In the genomic region with DNA sequence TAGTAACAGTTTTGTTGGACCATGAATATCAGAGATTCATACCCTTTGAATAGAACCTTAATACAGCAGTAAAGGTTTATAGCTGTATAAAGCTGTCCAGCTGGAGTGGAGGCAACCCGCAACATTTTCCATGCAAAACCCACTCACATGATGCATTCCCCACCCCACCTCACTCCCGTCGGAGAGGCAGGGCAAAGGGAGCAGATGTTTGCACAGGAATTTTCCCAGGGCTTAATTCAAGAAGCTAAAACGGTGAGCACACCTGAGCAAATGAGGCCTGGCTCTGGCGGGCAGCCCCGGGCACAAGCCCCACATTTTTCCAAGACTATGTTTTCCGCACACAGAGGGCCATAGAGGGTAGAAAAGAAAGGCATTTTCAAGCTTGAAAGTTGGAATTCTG, we compare ENCODE assay signal across 19 cellular contexts.
DNase-seq lines count a peak whose midpoint lies in the region; ATAC-seq and TF ChIP-seq lines count a peak whose summit lies in the region.
"Had no signal": no experiment of that assay in that cellular context is flagged by ENCODE, and none has a peak within 500 bp of the region (broad histone marks: within the 10 kb centered on the region; RNA-seq: fewer than 3 reads in every experiment).

No MANE protein-coding gene starts in this region.

- H3K36me3 ChIP-seq in SJCRH30 (no peaks in the 10 kb centered on the region), mesenchymal stem cell (ENCODE audit: control insufficient read depth in 1 of 2, insufficient read depth in 2 of 2, low read depth in 1 of 2, low read length in 2 of 2) (no peaks in the 10 kb centered on the region), mesendoderm (ENCODE audit: control insufficient read depth, insufficient read depth, low read length) (no peaks in the 10 kb centered on the region)
- H3K36me3 ChIP-seq: BE2C had no signal

- H3K4me1 Mint-ChIP-seq in mesothelial cell of epicardium: peaks cover 69% of the 10 kb centered on the region
- H3K4me1 Mint-ChIP-seq in activated CD8-positive, alpha-beta T cell treated with anti-CD3 and anti-CD28 coated beads for 36 hours (ENCODE audit: low read depth): peaks cover 10% of the 10 kb centered on the region

- no peak overlapping the region for H2BK5ac ChIP-seq in mesenchymal stem cell (ENCODE audit: low read depth, low read length, poor library complexity, severe bottlenecking)
- no peak overlapping the region for H2BK5ac ChIP-seq in mesendoderm (ENCODE audit: low read length)

- DNase-seq in HEK293T (ENCODE audit: extremely low spot score) (no peak), SJCRH30 (peak; percentile 18 to 29), mesothelial cell of epicardium (ENCODE audit: low spot score in 2 of 2, unreplicated experiment in 2 of 2) (no peak), sciatic nerve (ENCODE audit: low spot score) (no peak), mesenchymal stem cell (no peak), mesendoderm (no peak)
- no peak for DNase-seq in activated CD8-positive, alpha-beta T cell treated with anti-CD3 and anti-CD28 coated beads for 36 hours
- DNase-seq: BE2C, COR-L47, DMS79, Karpas-422, MV-4-11, NCI-H1105 treated with DMSO at 0.1 percent for 48 hours, NCI-H1694, NCI-H345, NCI-H524 treated with DMSO at 0.1 percent for 48 hours, PC-3, SHP77 had no signal

- H3K56ac ChIP-seq in mesendoderm (ENCODE audit: low read length): no peak overlapping the region

- no peak overlapping the region for H3K14ac ChIP-seq in mesenchymal stem cell (ENCODE audit: low read length in 2 of 2)

- no peak for TF ChIP-seq CTCF in mesothelial cell of epicardium (IDR thresholded peaks at IDR 0.05; ENCODE audit: unreplicated experiment)
- TF ChIP-seq CTCF in activated CD8-positive, alpha-beta T cell treated with anti-CD3 and anti-CD28 coated beads for 36 hours (IDR thresholded peaks at IDR 0.05): no peak

- H3K9ac ChIP-seq in mesenchymal stem cell (ENCODE audit: low read length) (no peak overlapping the region), mesendoderm (ENCODE audit: low read length) (no peak overlapping the region)

- H3K4ac ChIP-seq in mesenchymal stem cell (ENCODE audit: low read depth in 1 of 2, low read length in 2 of 2) (no peak overlapping the region), mesendoderm (ENCODE audit: low read depth, low read length) (no peak overlapping the region)

- no peaks in the 10 kb centered on the region for H3K27me3 Mint-ChIP-seq in mesothelial cell of epicardium (ENCODE audit: low read depth)
- no peaks in the 10 kb centered on the region for H3K27me3 Mint-ChIP-seq in activated CD8-positive, alpha-beta T cell treated with anti-CD3 and anti-CD28 coated beads for 36 hours

- no peaks in the 10 kb centered on the region for H3K36me3 Mint-ChIP-seq in mesothelial cell of epicardium
- no peaks in the 10 kb centered on the region for H3K36me3 Mint-ChIP-seq in activated CD8-positive, alpha-beta T cell treated with anti-CD3 and anti-CD28 coated beads for 36 hours (ENCODE audit: low read depth)

- no peak overlapping the region for H3K18ac ChIP-seq in mesenchymal stem cell (ENCODE audit: low read depth in 1 of 2, low read length in 2 of 2)
- no peak overlapping the region for H3K18ac ChIP-seq in mesendoderm (ENCODE audit: low read length)

- H2BK15ac ChIP-seq in mesenchymal stem cell (ENCODE audit: low read depth, poor library complexity, severe bottlenecking): no peak overlapping the region
- H2BK15ac ChIP-seq in mesendoderm (replicated peaks; ENCODE audit: low read depth): no peak overlapping the region

- H3K9me3 Mint-ChIP-seq in mesothelial cell of epicardium: no peaks in the 10 kb centered on the region
- H3K9me3 Mint-ChIP-seq in activated CD8-positive, alpha-beta T cell treated with anti-CD3 and anti-CD28 coated beads for 36 hours: no peaks in the 10 kb centered on the region

- H3K9me3 ChIP-seq in SJCRH30 (replicated peaks) (no peaks in the 10 kb centered on the region), mesenchymal stem cell (ENCODE audit: control insufficient read depth, low read length) (no peaks in the 10 kb centered on the region)
- H3K9me3 ChIP-seq: BE2C had no signal

- H2BK120ac ChIP-seq in mesenchymal stem cell (ENCODE audit: low read depth, low read length): no peak overlapping the region
- H2BK120ac ChIP-seq in mesendoderm (ENCODE audit: low read depth, low read length): no peak overlapping the region

- H2AFZ ChIP-seq in mesenchymal stem cell (ENCODE audit: low read depth, low read length): no peak overlapping the region

- no peak overlapping the region for H4K91ac ChIP-seq in mesenchymal stem cell (ENCODE audit: low read length)

- H3K23ac ChIP-seq in mesenchymal stem cell (ENCODE audit: low read length in 2 of 2) (peak overlapping the region in 1 of 2 experiments; percentile 37), mesendoderm (ENCODE audit: low read length) (no peak overlapping the region)

- H3K4me2 ChIP-seq in mesenchymal stem cell (ENCODE audit: low read length, poor library complexity, severe bottlenecking): no peak overlapping the region
- H3K4me2 ChIP-seq in mesendoderm (ENCODE audit: low read length): no peak overlapping the region

- H2BK12ac ChIP-seq in mesenchymal stem cell (ENCODE audit: low read length in 2 of 2): no peak overlapping the region

- H3K4me3 Mint-ChIP-seq in mesothelial cell of epicardium: no peak overlapping the region
- H3K4me3 Mint-ChIP-seq in activated CD8-positive, alpha-beta T cell treated with anti-CD3 and anti-CD28 coated beads for 36 hours: no peak overlapping the region

- intact Hi-C loops in sciatic nerve (cut with DNase I): no loop called here
- intact Hi-C loops in activated CD8-positive, alpha-beta T cell treated with anti-CD3 and anti-CD28 coated beads for 36 hours (cut with micrococcal nuclease): no loop called here

- H4K8ac ChIP-seq in mesenchymal stem cell (ENCODE audit: low read length) (no peak overlapping the region), mesendoderm (ENCODE audit: low read depth, low read length) (no peak overlapping the region)

- no peak overlapping the region for H4K5ac ChIP-seq in mesendoderm (ENCODE audit: low read length)

- no peaks in the 10 kb centered on the region for H3K79me2 ChIP-seq in mesendoderm (ENCODE audit: control insufficient read depth, insufficient read depth, low read length)

- CTCF ChIA-PET in HEK293T (lab: Yijun Ruan, JAX): interaction anchor here (0.9 to 1.0 kb wide), 2 partner anchors 14 to 303 kb away, joined by 3 to 4 read pairs; no protein-coding TSS in a partner anchor
- CTCF ChIA-PET in activated CD8-positive, alpha-beta T cell treated with anti-CD3 and anti-CD28 coated beads for 36 hours (lab: Charles Lee): interaction anchor here (1.6 to 3.0 kb wide), 3 partner anchors 8 to 553 kb away, joined by 3 to 7 read pairs (median 7); no protein-coding TSS in a partner anchor

- peaks cover 16% of the 10 kb centered on the region for H3K4me1 ChIP-seq in SJCRH30
- H3K4me1 ChIP-seq in mesenchymal stem cell (ENCODE audit: control insufficient read depth, insufficient read depth, low read depth, low read length): peaks cover 3% of the 10 kb centered on the region
- H3K4me1 ChIP-seq in mesendoderm (ENCODE audit: control insufficient read depth, low read depth, low read length): no peaks in the 10 kb centered on the region

- ATAC-seq in sciatic nerve (peak; percentile 67), GM21737 (IDR thresholded peaks at IDR 0.05; ENCODE audit: unreplicated experiment) (no peak)
- ATAC-seq in activated CD8-positive, alpha-beta T cell treated with anti-CD3 and anti-CD28 coated beads for 36 hours: no peak
- ATAC-seq: PC-3 had no signal

- H3K27ac ChIP-seq in SJCRH30: peak overlapping the region; percentile 94
- H3K27ac ChIP-seq in mesenchymal stem cell (ENCODE audit: low read length, poor library complexity, severe bottlenecking): no peak overlapping the region
- no peak overlapping the region for H3K27ac ChIP-seq in mesendoderm (ENCODE audit: low read depth, low read length)

- H3K4me3 ChIP-seq in SJCRH30 (no peak overlapping the region), mesenchymal stem cell (ENCODE audit: insufficient read depth in 1 of 2, low read depth in 1 of 2, low read length in 2 of 2) (no peak overlapping the region), mesendoderm (ENCODE audit: low read length) (no peak overlapping the region)

- H3K79me1 ChIP-seq in mesenchymal stem cell (replicated peaks; ENCODE audit: low read length, poor library complexity, severe bottlenecking) (peaks cover 2% of the 10 kb centered on the region), mesendoderm (ENCODE audit: low read length) (no peaks in the 10 kb centered on the region)

- POLR2A ChIA-PET in HEK293T (lab: Yijun Ruan, JAX): interaction anchor here (1.2 to 6.4 kb wide), 4 partner anchors 9 to 195 kb away, joined by 3 to 30 read pairs (median 4); no protein-coding TSS in a partner anchor
- POLR2A ChIA-PET in activated CD8-positive, alpha-beta T cell treated with anti-CD3 and anti-CD28 coated beads for 36 hours (lab: Charles Lee): no interaction called here

- H3K27me3 ChIP-seq in SJCRH30 (no peaks in the 10 kb centered on the region), mesenchymal stem cell (ENCODE audit: control insufficient read depth in 1 of 2, insufficient read depth in 1 of 2, low read length in 2 of 2) (no peaks in the 10 kb centered on the region), mesendoderm (ENCODE audit: insufficient read depth, low read length, poor library complexity) (no peaks in the 10 kb centered on the region)
- H3K27me3 ChIP-seq: BE2C had no signal

- H2AK5ac ChIP-seq in mesenchymal stem cell (ENCODE audit: low read length, severe bottlenecking): no peak overlapping the region
- no peak overlapping the region for H2AK5ac ChIP-seq in mesendoderm (ENCODE audit: low read length)

- peak overlapping the region; percentile 93 for H3K27ac Mint-ChIP-seq in mesothelial cell of epicardium
- no peak overlapping the region for H3K27ac Mint-ChIP-seq in activated CD8-positive, alpha-beta T cell treated with anti-CD3 and anti-CD28 coated beads for 36 hours

- WGBS in mesenchymal stem cell: 86% methylated on average over 7 of the region's 7 CpGs
- no CpG with 5 or more reads among the region's 7 CpGs for WGBS in mesendoderm (ENCODE audit: extremely low coverage, insufficient coverage, low lambda C conversion rate)

TF ChIP-seq in HEK293T, 16 proteins besides CTCF, POLR2A, EP300 and RAD21:
- TF ChIP-seq, protein P1, sequence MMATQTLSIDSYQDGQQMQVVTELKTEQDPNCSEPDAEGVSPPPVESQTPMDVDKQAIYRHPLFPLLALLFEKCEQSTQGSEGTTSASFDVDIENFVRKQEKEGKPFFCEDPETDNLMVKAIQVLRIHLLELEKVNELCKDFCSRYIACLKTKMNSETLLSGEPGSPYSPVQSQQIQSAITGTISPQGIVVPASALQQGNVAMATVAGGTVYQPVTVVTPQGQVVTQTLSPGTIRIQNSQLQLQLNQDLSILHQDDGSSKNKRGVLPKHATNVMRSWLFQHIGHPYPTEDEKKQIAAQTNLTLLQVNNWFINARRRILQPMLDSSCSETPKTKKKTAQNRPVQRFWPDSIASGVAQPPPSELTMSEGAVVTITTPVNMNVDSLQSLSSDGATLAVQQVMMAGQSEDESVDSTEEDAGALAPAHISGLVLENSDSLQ (IDR thresholded peaks at IDR 0.05): 0 out of 2 replicates have a peak, but pooled peaks have one; percentile 14
- TF ChIP-seq ARNT (IDR thresholded peaks at IDR 0.05): no peak

Comparison
In these comparisons a context has a peak if more than half of its experiments do, and no peak if none do; other contexts are left out.
1. DNase-seq: peak in SJCRH30 (2 of 2); none in HEK293T (single experiment), mesothelial cell of epicardium (0 of 2), sciatic nerve (single experiment), mesenchymal stem cell (single experiment), activated CD8-positive, alpha-beta T cell treated with anti-CD3 and anti-CD28 coated beads for 36 hours (single experiment) and mesendoderm (single experiment).